Comparison of ENCODE assay signal across 25 cellular contexts in genomic region chr9:127428348-127428747, GRCh38. TPM values are rescaled to one million over a fixed set of nuclear protein-coding genes. Genes with fewer than 3 reads are reported as not detected.
"Had no signal": no experiment of that assay in that cellular context is flagged by ENCODE, and none has a peak within 500 bp of the region (broad histone marks: within the 10 kb centered on the region; RNA-seq: fewer than 3 reads in every experiment).

No MANE protein-coding gene starts in this region.

- H3K4me3 Mint-ChIP-seq: activated CD4-positive, alpha-beta T cell treated with anti-CD3 and anti-CD28 coated beads, Interleukin-2, amount 10 ng/mL, durations not matched to agents 7 days and 5 days; immature natural killer cell; naive thymus-derived CD4-positive, alpha-beta T cell; stimulated activated memory B cell treated with anti-CD40 and anti-IgM and Interleukin-4, amounts not matched to agents 10 μg/mL and 1 μg/mL and 100 μg/mL, for 72 hours; type B pancreatic cell had no signal

- H3K9me3 Mint-ChIP-seq: activated CD4-positive, alpha-beta T cell treated with anti-CD3 and anti-CD28 coated beads, Interleukin-2, amount 10 ng/mL, durations not matched to agents 7 days and 5 days; immature natural killer cell; naive thymus-derived CD4-positive, alpha-beta T cell; stimulated activated memory B cell treated with anti-CD40 and anti-IgM and Interleukin-4, amounts not matched to agents 10 μg/mL and 1 μg/mL and 100 μg/mL, for 72 hours; T-helper 2 cell treated with Interferon-gamma antibody and Interleukin-4, amounts not matched to agents 5 μg/mL and 100 μg/mL, for 36 hours; type B pancreatic cell had no signal

- H3K27me3 ChIP-seq: breast epithelium, esophagus muscularis mucosa, hepatocyte, left lung, right lobe of liver had no signal

- DNase-seq: activated CD4-positive, alpha-beta T cell treated with anti-CD3 and anti-CD28 coated beads, Interleukin-2, amount 10 ng/mL, durations not matched to agents 7 days and 5 days; activated CD8-positive, alpha-beta memory T cell treated with anti-CD3 and anti-CD28 coated beads for 24 hours; activated naive CD4-positive, alpha-beta T cell treated with anti-CD3 and anti-CD28 coated beads, Interleukin-2, amount 50 U/mL, for 16 hours; cerebellar nuclear complex; glutamatergic neuron; immature natural killer cell; left lung; naive thymus-derived CD4-positive, alpha-beta T cell; right lobe of liver; SHP77 treated with DMSO at 0.1 percent for 48 hours; stimulated activated CD4-positive, alpha-beta T cell treated with anti-CD3 and anti-CD28 coated beads, Interleukin-1b, Interleukin-23, amount 100 ng/mL, for 48 hours had no signal

- H3K27ac Mint-ChIP-seq: activated CD4-positive, alpha-beta T cell treated with anti-CD3 and anti-CD28 coated beads, Interleukin-2, amount 10 ng/mL, durations not matched to agents 7 days and 5 days; stimulated activated memory B cell treated with anti-CD40 and anti-IgM and Interleukin-4, amounts not matched to agents 10 μg/mL and 1 μg/mL and 100 μg/mL, for 72 hours; T-helper 2 cell treated with Interferon-gamma antibody and Interleukin-4, amounts not matched to agents 5 μg/mL and 100 μg/mL, for 36 hours; type B pancreatic cell had no signal

- H3K9me3 ChIP-seq: breast epithelium, esophagus muscularis mucosa, left lung, right lobe of liver, thoracic aorta had no signal

- H3K36me3 ChIP-seq: breast epithelium had no signal

- H3K27me3 Mint-ChIP-seq: activated CD4-positive, alpha-beta T cell treated with anti-CD3 and anti-CD28 coated beads, Interleukin-2, amount 10 ng/mL, durations not matched to agents 7 days and 5 days; naive thymus-derived CD4-positive, alpha-beta T cell; stimulated activated memory B cell treated with anti-CD40 and anti-IgM and Interleukin-4, amounts not matched to agents 10 μg/mL and 1 μg/mL and 100 μg/mL, for 72 hours; type B pancreatic cell had no signal

- ATAC-seq: activated CD4-positive, CD25-positive, alpha-beta regulatory T cell treated with anti-CD3 and anti-CD28 coated beads, Interleukin-2, amount 50 U/mL, for 24 hours; left lung; naive thymus-derived CD4-positive, alpha-beta T cell; right lobe of liver; stimulated activated memory B cell treated with anti-CD40 and anti-IgM and Interleukin-4, amounts not matched to agents 10 μg/mL and 1 μg/mL and 100 μg/mL, for 72 hours had no signal

- FAIRE-seq: frontal cortex had no signal

- H3K4me3 ChIP-seq: breast epithelium, coronary artery, esophagus muscularis mucosa, hepatocyte, left lung, lung, right lobe of liver, SK-N-MC, skin epidermis, thoracic aorta had no signal

- H3K27ac ChIP-seq: breast epithelium, coronary artery, esophagus muscularis mucosa, hepatocyte, left lung, right lobe of liver, SK-N-MC, skin epidermis, thoracic aorta, VCaP had no signal

RNA-seq across cellular contexts. Expression of gene SLC2A8, which starts 31.4 kb away (rescaled TPM):
- polyA plus RNA-seq: naive thymus-derived CD4-positive, alpha-beta T cell had no signal
